In genomic region chr6:127969701-127970100, GRCh38 we compare ENCODE assay signal across 32 cellular contexts.
DNase-seq lines count a peak whose midpoint lies in the region; ATAC-seq, FAIRE-seq and TF ChIP-seq lines count a peak whose summit lies in the region.
"Had no signal": no experiment of that assay in that cellular context is flagged by ENCODE, and none has a peak within 500 bp of the region (broad histone marks: within the 10 kb centered on the region; RNA-seq: fewer than 3 reads in every experiment).

No MANE protein-coding gene starts in this region.

- H3K27me3 ChIP-seq in spleen (replicated peaks in 1 of 7), result no peaks in the 10 kb centered on the region
- H3K27me3 ChIP-seq: Peyer's patch, testis had no signal

- H3K4me3 ChIP-seq in spleen, result no peak overlapping the region
- H3K4me3 ChIP-seq: coronary artery, Peyer's patch, skin epidermis, testis had no signal

- H3K4me1 ChIP-seq in spleen, result peaks cover 0 to 12% (median 0%) of the 10 kb centered on the region in 6 donors
- H3K4me1 ChIP-seq: parathyroid adenoma, Peyer's patch, testis had no signal

- TF ChIP-seq CTCF in spleen (IDR thresholded peaks at IDR 0.05 in 8 of 11, conservative IDR thresholded peaks at IDR 0.05 in 3 of 11), result no peak

- H3K9me3 Mint-ChIP-seq in activated CD4-positive, alpha-beta T cell treated with anti-CD3 and anti-CD28 coated beads, Interleukin-2, amount 10 ng/mL, durations not matched to agents 24 days and 14 days, result peaks cover 15% of the 10 kb centered on the region
- H3K9me3 Mint-ChIP-seq in stimulated activated naive CD8-positive, alpha-beta T cell treated with anti-CD3 and anti-CD28 coated beads, Interleukin-15, Interleukin-2, amounts not matched to agents 100 ng/mL and 50 ng/mL, for 24 hours, result peaks cover 6% of the 10 kb centered on the region
- H3K9me3 Mint-ChIP-seq: memory B cell had no signal

- no peaks in the 10 kb centered on the region for H3K9me3 ChIP-seq in spleen
- H3K9me3 ChIP-seq: Peyer's patch, testis had no signal

- peaks cover 13% of the 10 kb centered on the region for H3K36me3 Mint-ChIP-seq in activated CD4-positive, alpha-beta T cell treated with anti-CD3 and anti-CD28 coated beads, Interleukin-2, amount 10 ng/mL, durations not matched to agents 24 days and 14 days (ENCODE audit: low read depth)
- peaks cover 24% of the 10 kb centered on the region for H3K36me3 Mint-ChIP-seq in stimulated activated naive CD8-positive, alpha-beta T cell treated with anti-CD3 and anti-CD28 coated beads, Interleukin-15, Interleukin-2, amounts not matched to agents 100 ng/mL and 50 ng/mL, for 24 hours (ENCODE audit: low read depth)
- H3K36me3 Mint-ChIP-seq: CD14-positive monocyte had no signal

- TF ChIP-seq POLR2A in GM12891 (IDR thresholded peaks at IDR 0.05; ENCODE audit: low read depth, low read length) (no peak), spleen (IDR thresholded peaks at IDR 0.05) (no peak)

- H3K4me1 Mint-ChIP-seq in activated CD4-positive, alpha-beta T cell treated with anti-CD3 and anti-CD28 coated beads, Interleukin-2, amount 10 ng/mL, durations not matched to agents 24 days and 14 days, result peaks cover 50% of the 10 kb centered on the region
- peaks cover 67% of the 10 kb centered on the region for H3K4me1 Mint-ChIP-seq in stimulated activated naive CD8-positive, alpha-beta T cell treated with anti-CD3 and anti-CD28 coated beads, Interleukin-15, Interleukin-2, amounts not matched to agents 100 ng/mL and 50 ng/mL, for 24 hours (ENCODE audit: low read depth)
- H3K4me1 Mint-ChIP-seq: CD14-positive monocyte, memory B cell had no signal

- no peak for ATAC-seq in stimulated activated naive CD8-positive, alpha-beta T cell treated with anti-CD3 and anti-CD28 coated beads, Interleukin-15, Interleukin-2, amounts not matched to agents 100 U/mL and 50 U/mL, for 24 hours
- ATAC-seq: left lobe of liver had no signal

- 70 to 74% (median 72%) methylated on average over 3 of the region's 3 CpGs for WGBS in spleen, 5 donors

- H3K27me3 Mint-ChIP-seq in activated CD4-positive, alpha-beta T cell treated with anti-CD3 and anti-CD28 coated beads, Interleukin-2, amount 10 ng/mL, durations not matched to agents 24 days and 14 days, result no peaks in the 10 kb centered on the region
- H3K27me3 Mint-ChIP-seq in stimulated activated naive CD8-positive, alpha-beta T cell treated with anti-CD3 and anti-CD28 coated beads, Interleukin-15, Interleukin-2, amounts not matched to agents 100 ng/mL and 50 ng/mL, for 24 hours, result no peaks in the 10 kb centered on the region
- H3K27me3 Mint-ChIP-seq: memory B cell had no signal

- peak overlapping the region; percentile 65 for H3K27ac Mint-ChIP-seq in activated CD4-positive, alpha-beta T cell treated with anti-CD3 and anti-CD28 coated beads, Interleukin-2, amount 10 ng/mL, durations not matched to agents 24 days and 14 days
- H3K27ac Mint-ChIP-seq in stimulated activated naive CD8-positive, alpha-beta T cell treated with anti-CD3 and anti-CD28 coated beads, Interleukin-15, Interleukin-2, amounts not matched to agents 100 ng/mL and 50 ng/mL, for 24 hours, result peak overlapping the region; percentile 97
- H3K27ac Mint-ChIP-seq: CD14-positive monocyte, memory B cell had no signal

- peaks cover 0 to 66% (median 20%) of the 10 kb centered on the region in 6 donors for H3K36me3 ChIP-seq in spleen

- H3K4me3 Mint-ChIP-seq in activated CD4-positive, alpha-beta T cell treated with anti-CD3 and anti-CD28 coated beads, Interleukin-2, amount 10 ng/mL, durations not matched to agents 24 days and 14 days, result peak overlapping the region; percentile 64
- peak overlapping the region; percentile 78 for H3K4me3 Mint-ChIP-seq in stimulated activated naive CD8-positive, alpha-beta T cell treated with anti-CD3 and anti-CD28 coated beads, Interleukin-15, Interleukin-2, amounts not matched to agents 100 ng/mL and 50 ng/mL, for 24 hours
- H3K4me3 Mint-ChIP-seq: CD14-positive monocyte, memory B cell had no signal

- peak; percentile 5 for FAIRE-seq in colon (lab: Jason Lieb, UNC)
- FAIRE-seq in GM12891 (lab: Jason Lieb, UNC), result no peak
- FAIRE-seq: GM18507, GM19239, H54, HTR-8/SVneo had no signal

- no peak overlapping the region for H3K27ac ChIP-seq in spleen
- H3K27ac ChIP-seq: coronary artery, parathyroid adenoma, Peyer's patch, testis had no signal

- DNase-seq in activated CD4-positive, alpha-beta T cell treated with anti-CD3 and anti-CD28 coated beads, Interleukin-2, amount 10 ng/mL, durations not matched to agents 24 days and 14 days, result peak; percentile 56
- no peak for DNase-seq in activated CD4-positive, alpha-beta T cell treated with anti-CD3 and anti-CD28 coated beads, Interleukin-2, amount 50 U/mL, for 4 hours
- DNase-seq in stimulated activated naive CD8-positive, alpha-beta T cell treated with anti-CD3 and anti-CD28 coated beads, Interleukin-15, Interleukin-2, amounts not matched to agents 100 U/mL and 50 U/mL, for 24 hours, result no peak
- DNase-seq in GM12891 (ENCODE audit: insufficient read length, low spot score) (no peak), spleen (no peak), NCI-H1694 (lab: John Stamatoyannopoulos, UW) (no peak)
- DNase-seq: 8988T; activated CD4-positive, alpha-beta T cell treated with anti-CD3 and anti-CD28 coated beads for 48 hours; activated CD8-positive, alpha-beta memory T cell treated with anti-CD3 and anti-CD28 coated beads, Interleukin-2, amount 50 U/mL, for 48 hours; aorta; effector CD8-positive, alpha-beta T cell; erythroblast; NCI-H1048; NCI-H1694 treated with DMSO at 0.1 percent for 48 hours; NCI-H446; NCI-H774; Peyer's patch; retina; SHP77; testis had no signal

- intact Hi-C loops in activated CD4-positive, alpha-beta T cell treated with anti-CD3 and anti-CD28 coated beads, Interleukin-2, amount 10 ng/mL, durations not matched to agents 24 days and 14 days (cut with micrococcal nuclease), result loop anchor here (5.0 to 10.0 kb wide), 3 partner anchors 128 to 285 kb away; no protein-coding TSS in a partner anchor
- intact Hi-C loops in spleen (cut with DNase I; ENCODE audit: low total_unique reads), result no loop called here

TF ChIP-seq in GM12891, 5 proteins besides CTCF, POLR2A, EP300 and RAD21:
- TF ChIP-seq TAF1 (IDR thresholded peaks at IDR 0.05; ENCODE audit: low read depth, low read length) (no peak), PAX5 (IDR thresholded peaks at IDR 0.05; ENCODE audit: insufficient read depth, low read length, severe bottlenecking) (no peak), POLR2AphosphoS5 (IDR thresholded peaks at IDR 0.05; ENCODE audit: low read depth, low read length) (no peak), SPI1 (IDR thresholded peaks at IDR 0.05; ENCODE audit: low read depth, low read length) (no peak), POU2F2 (IDR thresholded peaks at IDR 0.05; ENCODE audit: low read depth, low read length) (no peak)
